Comparison of ENCODE assay signal across 9 cellular contexts in genomic region chr15:40595219-40595618, GRCh38.
DNase-seq lines count a peak whose midpoint lies in the region; ATAC-seq and TF ChIP-seq lines count a peak whose summit lies in the region.
"Had no signal": no experiment of that assay in that cellular context is flagged by ENCODE, and none has a peak within 500 bp of the region (broad histone marks: within the 10 kb centered on the region; RNA-seq: fewer than 3 reads in every experiment).

No MANE protein-coding gene starts in this region.

- H3K4me1 ChIP-seq in DND-41 (ENCODE audit: insufficient read depth, low read length) = peaks cover 34% of the 10 kb centered on the region
- H3K4me1 ChIP-seq in duodenal mucosa (ENCODE audit: control insufficient read depth in 1 of 2, insufficient read depth in 2 of 2, low read length in 2 of 2) = peaks cover 13 to 25% of the 10 kb centered on the region in 2 donors

- H3K4me3 ChIP-seq in DND-41 (ENCODE audit: low read depth in 1 of 2, low read length in 2 of 2) (peak overlapping the region; percentile 89 to 98), duodenal mucosa (ENCODE audit: low read depth in 1 of 2, low read length in 2 of 2) (peak overlapping the region; percentile 76 to 79)

- peak overlapping the region; percentile 91 for H3K4me2 ChIP-seq in DND-41 (ENCODE audit: insufficient read depth, low read length)

- H3K27ac Mint-ChIP-seq in nephron = peak overlapping the region in 2 of 3 experiments; percentile 99

- H3K27ac ChIP-seq in DND-41 (ENCODE audit: low read length) = peak overlapping the region; percentile 95
- no peak overlapping the region for H3K27ac ChIP-seq in duodenal mucosa (ENCODE audit: low read depth, low read length)

- H3K36me3 Mint-ChIP-seq in nephron (ENCODE audit: low read depth) = no peaks in the 10 kb centered on the region

- TF ChIP-seq CTCF in DND-41 (IDR thresholded peaks at IDR 0.05; ENCODE audit: borderline replicate concordance, extremely low read depth, low read length, poor library complexity, severe bottlenecking) (no peak), nephron (IDR thresholded peaks at IDR 0.05; ENCODE audit: unreplicated experiment in 3 of 3) (no peak)

- H3K79me2 ChIP-seq in DND-41 (ENCODE audit: insufficient read depth, low read length) = peaks cover 61% of the 10 kb centered on the region

- peak overlapping the region; percentile 75; the same call in 1 of the 2 replicates for H2AFZ ChIP-seq in DND-41 (ENCODE audit: low read depth, low read length)

- peak overlapping the region; percentile 93 to 96 (median 95) for H3K4me3 Mint-ChIP-seq in nephron

- no peak for DNase-seq in DND-41
- peak; percentile 16 for DNase-seq in NAMALWA (ENCODE audit: low spot score)
- DNase-seq in amniotic stem cell (lab: John Stamatoyannopoulos, UW) = no peak
- no peak for DNase-seq in NCI-H526 treated with DMSO at 0.1 percent for 48 hours (lab: John Stamatoyannopoulos, UW)
- DNase-seq in activated CD8-positive, alpha-beta memory T cell treated with anti-CD3 and anti-CD28 coated beads, Interleukin-2, amount 50 U/mL, for 4 hours = no peak
- DNase-seq: stimulated activated CD4-positive, alpha-beta T cell treated with anti-CD3 and anti-CD28 coated beads, Interleukin-4, amount 100 ng/mL, for 4 hours had no signal

- H4K20me1 ChIP-seq in DND-41 (ENCODE audit: insufficient read depth, low read length) = no peaks in the 10 kb centered on the region

- H3K9ac ChIP-seq in DND-41 (ENCODE audit: low read depth, low read length) (peak overlapping the region; percentile 83), duodenal mucosa (ENCODE audit: low read depth in 1 of 2, low read length in 2 of 2) (peak overlapping the region in 1 of 2 donors; percentile 66)

- no peaks in the 10 kb centered on the region for H3K9me3 Mint-ChIP-seq in nephron

- H3K36me3 ChIP-seq in DND-41 (ENCODE audit: insufficient read depth, low read length) (peaks cover 13% of the 10 kb centered on the region; the same call in 1 of the 2 replicates), duodenal mucosa (ENCODE audit: control insufficient read depth in 1 of 2, insufficient read depth in 2 of 2, low read length in 2 of 2) (no peaks in the 10 kb centered on the region)

- peaks cover 4% of the 10 kb centered on the region for H3K27me3 Mint-ChIP-seq in nephron (ENCODE audit: low read depth)

- H3K9me3 ChIP-seq in DND-41 (ENCODE audit: insufficient read depth, low read length, severe bottlenecking) (no peaks in the 10 kb centered on the region), duodenal mucosa (ENCODE audit: control insufficient read depth in 1 of 2, low read length in 2 of 2) (no peaks in the 10 kb centered on the region)

- H3K4me1 Mint-ChIP-seq in nephron = peaks cover 11% of the 10 kb centered on the region

- no peaks in the 10 kb centered on the region for H3K27me3 ChIP-seq in DND-41 (ENCODE audit: insufficient read depth, low read length, poor library complexity)
- no peaks in the 10 kb centered on the region for H3K27me3 ChIP-seq in duodenal mucosa (ENCODE audit: control insufficient read depth in 1 of 2, insufficient read depth in 2 of 2, low read length in 2 of 2)

- ATAC-seq in DND-41 (ENCODE audit: insufficient read depth, low read depth) (no peak), HG03520 (IDR thresholded peaks at IDR 0.05; ENCODE audit: unreplicated experiment) (no peak)
